ENCODE assay signal across 21 cellular contexts in genomic region chr1:209629621-209630382, GRCh38. TPM values are rescaled to one million over a fixed set of nuclear protein-coding genes. Genes with fewer than 3 reads are reported as not detected.
DNase-seq lines count a peak whose midpoint lies in the region; ATAC-seq and TF ChIP-seq lines count a peak whose summit lies in the region.
"Had no signal": no experiment of that assay in that cellular context is flagged by ENCODE, and none has a peak within 500 bp of the region (broad histone marks: within the 10 kb centered on the region; RNA-seq: fewer than 3 reads in every experiment).

No MANE protein-coding gene starts in this region.

- intact Hi-C loops in left ventricle myocardium inferior (cut with micrococcal nuclease): loop anchor here (5.0 kb wide), 1 partner anchor 43 kb away; no protein-coding TSS in a partner anchor
- intact Hi-C loops in left ventricle myocardium superior (cut with micrococcal nuclease): no loop called here

- H3K27ac ChIP-seq in left ventricle myocardium inferior (replicated peaks) (peak overlapping the region; percentile 20), epithelial cell of prostate (peak overlapping the region; percentile 100)

- no peaks in the 10 kb centered on the region for H3K36me3 ChIP-seq in left ventricle myocardium inferior
- H3K36me3 ChIP-seq: BE2C had no signal

- ATAC-seq in left ventricle myocardium superior: no peak
- no peak for ATAC-seq in activated naive CD4-positive, alpha-beta T cell treated with anti-CD3 and anti-CD28 coated beads, Interleukin-2, amount 50 U/mL, for 72 hours
- ATAC-seq: HCT116 had no signal

- no peaks in the 10 kb centered on the region for H3K27me3 ChIP-seq in left ventricle myocardium inferior (ENCODE audit: low read depth)
- H3K27me3 ChIP-seq: BE2C had no signal

- peaks cover 62% of the 10 kb centered on the region for H3K4me1 ChIP-seq in left ventricle myocardium inferior
- H3K4me1 ChIP-seq: BE2C, Caco-2 had no signal

- no peak for TF ChIP-seq CTCF in left ventricle myocardium inferior (IDR thresholded peaks at IDR 0.05; ENCODE audit: borderline replicate concordance)

- no peak overlapping the region for H3K27ac Mint-ChIP-seq in activated naive CD4-positive, alpha-beta T cell treated with anti-CD3 and anti-CD28 coated beads, Interleukin-2, amount 50 U/mL, for 72 hours
- H3K27ac Mint-ChIP-seq: CD4-positive, CD25-positive, alpha-beta regulatory T cell had no signal

- H3K9me3 Mint-ChIP-seq in activated naive CD4-positive, alpha-beta T cell treated with anti-CD3 and anti-CD28 coated beads, Interleukin-2, amount 50 U/mL, for 72 hours: no peaks in the 10 kb centered on the region
- H3K9me3 Mint-ChIP-seq: CD4-positive, CD25-positive, alpha-beta regulatory T cell had no signal

- no peak for DNase-seq in left ventricle myocardium inferior
- no peak for DNase-seq in left ventricle myocardium superior
- no peak for DNase-seq in epithelial cell of prostate (ENCODE audit: low read depth, low spot score)
- DNase-seq in midbrain (lab: John Stamatoyannopoulos, UW): peak; percentile 72
- DNase-seq in NCI-H2081 treated with DMSO at 0.1 percent for 48 hours (lab: John Stamatoyannopoulos, UW): no peak
- DNase-seq in KBM-7: no peak
- no peak for DNase-seq in activated naive CD4-positive, alpha-beta T cell treated with anti-CD3 and anti-CD28 coated beads, Interleukin-2, amount 50 U/mL, for 72 hours (ENCODE audit: low spot score in 2 of 2)
- DNase-seq: BE2C; Caco-2; CD4-positive, CD25-positive, alpha-beta regulatory T cell; GDM1; NCI-H1105 treated with DMSO at 0.1 percent for 48 hours; NCI-H1694 treated with DMSO at 0.1 percent for 48 hours; NCI-H2107; NCI-H510A; NCI-H748 treated with DMSO at 0.1 percent for 48 hours; OCI-M1; Right ventricle myocardium superior had no signal

- in situ Hi-C loops in KBM-7 (cut with MboI; ENCODE audit: low pct_unique_long_range_greater_than_20kb, low sequenced_read_pairs): no loop called here

- no peaks in the 10 kb centered on the region for H3K9me3 ChIP-seq in left ventricle myocardium inferior (replicated peaks)
- H3K9me3 ChIP-seq: BE2C, Caco-2 had no signal

- no peaks in the 10 kb centered on the region for H3K36me3 Mint-ChIP-seq in activated naive CD4-positive, alpha-beta T cell treated with anti-CD3 and anti-CD28 coated beads, Interleukin-2, amount 50 U/mL, for 72 hours

- no peak overlapping the region for H3K4me3 ChIP-seq in left ventricle myocardium inferior

RNA-seq across cellular contexts. Expression of gene LAMB3, which starts 22.4 kb away (rescaled TPM):
- 6.5 TPM for total RNA-seq in left ventricle myocardium inferior
- 5.2 TPM for total RNA-seq in left ventricle myocardium superior
- 10 to 100 TPM in 1 of 2 donors, 1 to 10 TPM in 1; 1.6 to 11.7 TPM for total RNA-seq in activated naive CD4-positive, alpha-beta T cell treated with anti-CD3 and anti-CD28 coated beads, Interleukin-2, amount 50 U/mL, for 72 hours

RNA-seq across cellular contexts. Expression of gene G0S2, which starts 45.4 kb away (rescaled TPM):
- total RNA-seq in left ventricle myocardium inferior (307 TPM), left ventricle myocardium superior (594 TPM)
- total RNA-seq in activated naive CD4-positive, alpha-beta T cell treated with anti-CD3 and anti-CD28 coated beads, Interleukin-2, amount 50 U/mL, for 72 hours: 10 to 100 TPM in 1 of 2 donors, 1 to 10 TPM in 1; 1.4 to 40.7 TPM
- total RNA-seq: A172; CD4-positive, CD25-positive, alpha-beta regulatory T cell had no signal

RNA-seq across cellular contexts. Expression of gene CAMK1G, which starts 46.3 kb away (rescaled TPM):
- total RNA-seq in left ventricle myocardium inferior (not detected), left ventricle myocardium superior (not detected)
- not detected for total RNA-seq in activated naive CD4-positive, alpha-beta T cell treated with anti-CD3 and anti-CD28 coated beads, Interleukin-2, amount 50 U/mL, for 72 hours
- total RNA-seq: A172; Caco-2; CD4-positive, CD25-positive, alpha-beta regulatory T cell; Daoy; Right ventricle myocardium superior had no signal
